Comparison of ENCODE assay signal across 1 cellular context in the genomic region with DNA sequence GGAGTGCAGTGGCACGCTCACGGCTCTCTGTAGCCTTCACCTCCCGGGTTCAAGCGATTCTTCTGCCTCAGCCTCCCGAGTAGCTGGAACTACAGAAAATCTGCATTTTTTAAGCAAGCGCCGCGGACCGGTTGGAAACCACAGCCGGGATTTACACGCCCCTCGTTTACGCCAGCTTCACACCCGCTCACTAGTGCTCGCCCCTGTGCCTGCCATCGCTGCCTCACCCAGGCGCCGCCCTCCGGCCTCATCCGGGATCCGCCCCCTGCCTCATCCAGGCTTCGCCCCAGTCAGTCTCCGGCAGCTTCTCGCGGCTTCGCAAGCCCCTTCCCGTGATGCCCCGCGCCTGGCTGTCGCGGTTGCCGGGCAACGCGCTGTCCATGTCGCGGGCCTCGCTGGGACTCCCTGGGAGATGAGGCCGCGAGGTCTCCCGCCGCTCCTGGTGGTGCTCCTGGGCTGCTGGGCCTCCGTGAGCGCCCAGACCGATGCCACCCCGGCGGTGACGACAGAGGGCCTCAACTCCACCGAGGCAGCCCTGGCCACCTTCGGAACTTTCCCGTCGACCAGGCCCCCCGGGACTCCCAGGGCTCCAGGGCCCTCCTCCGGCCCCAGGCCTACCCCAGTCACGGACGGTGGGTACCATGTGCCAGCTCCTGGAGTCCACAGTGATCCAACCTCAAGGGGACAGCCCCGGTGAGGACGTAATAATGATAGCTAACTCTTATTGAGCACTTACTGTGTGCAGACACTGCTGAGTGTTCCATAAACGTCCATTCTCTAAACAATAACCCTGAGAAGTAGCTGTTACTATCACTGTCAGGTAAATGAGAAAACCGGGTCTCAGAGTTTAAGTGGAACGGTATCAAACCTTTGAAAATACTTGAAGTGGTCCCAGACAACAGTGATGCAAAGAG.
TF ChIP-seq lines count a peak whose summit lies in the region.

A gene (plus strand): TSS at position 359 of the 914 bp plus-strand sequence. CDS start 54 bp downstream, at position 413.

TF ChIP-seq in HepG2, 621 proteins besides CTCF, POLR2A, EP300 and RAD21 (continued from another document and continues in another):
- TF ChIP-seq TMF1 (CRISPR knock-in tag; IDR thresholded peaks at IDR 0.05; ENCODE audit: low read depth) (0 out of 2 replicates have a peak, but pooled peaks have one; percentile 37), GATAD2A (CRISPR knock-in tag; IDR thresholded peaks at IDR 0.05) (no peak; the same call in 1 of the 2 replicates), FOSL2 (CRISPR knock-in tag; IDR thresholded peaks at IDR 0.05) (0 out of 2 replicates have a peak, but pooled peaks have one; percentile 12), ZNF441 (CRISPR knock-in tag; IDR thresholded peaks at IDR 0.05; ENCODE audit: borderline replicate concordance) (peak; percentile 34; the same call in 1 of the 2 replicates), ELF3 (CRISPR knock-in tag; IDR thresholded peaks at IDR 0.05) (peak; percentile 51; the same call in 1 of the 2 replicates), ZNF292 (CRISPR knock-in tag; IDR thresholded peaks at IDR 0.05; ENCODE audit: borderline replicate concordance, low read depth) (peak; percentile 81), XRCC5 (optimal IDR thresholded peaks at IDR 0.05; ENCODE audit: low read length) (peak; percentile 92), ZFP37 (CRISPR knock-in tag; IDR thresholded peaks at IDR 0.05; ENCODE audit: borderline replicate concordance) (peak; percentile 50; the same call in 1 of the 2 replicates), ZNF841 (CRISPR knock-in tag; IDR thresholded peaks at IDR 0.05; ENCODE audit: borderline replicate concordance) (no peak), CBFB (CRISPR knock-in tag; IDR thresholded peaks at IDR 0.05) (0 out of 2 replicates have a peak, but pooled peaks have one; percentile 67), BORCS8-MEF2B (CRISPR knock-in tag; IDR thresholded peaks at IDR 0.05) (peak; percentile 83; the same call in 1 of the 2 replicates), ZBTB21 (CRISPR knock-in tag; IDR thresholded peaks at IDR 0.05) (no peak), ZNF331 (CRISPR knock-in tag; IDR thresholded peaks at IDR 0.05) (peak; percentile 62; the same call in 1 of the 2 replicates), ZNF530 (CRISPR knock-in tag; IDR thresholded peaks at IDR 0.05; ENCODE audit: low read depth) (no peak), HDAC2 (CRISPR knock-in tag; IDR thresholded peaks at IDR 0.05) (peak; percentile 62; the same call in 1 of the 2 replicates), ZNF264 (CRISPR knock-in tag; IDR thresholded peaks at IDR 0.05) (no peak; the same call in 1 of the 2 replicates), EHMT2 (IDR thresholded peaks at IDR 0.05; ENCODE audit: borderline replicate concordance, low read depth, low read length) (no peak), IRF2 (CRISPR knock-in tag; IDR thresholded peaks at IDR 0.05) (0 out of 2 replicates have a peak, but pooled peaks have one; percentile 34), GPN1 (CRISPR knock-in tag; IDR thresholded peaks at IDR 0.05; ENCODE audit: borderline replicate concordance) (no peak), YEATS4 (CRISPR knock-in tag; IDR thresholded peaks at IDR 0.05; ENCODE audit: borderline replicate concordance) (peak; percentile 76), FOXO1 (CRISPR knock-in tag; IDR thresholded peaks at IDR 0.05) (peak; percentile 51; the same call in 1 of the 2 replicates), TBP (CRISPR knock-in tag; IDR thresholded peaks at IDR 0.05) (no peak), ZFAT (CRISPR knock-in tag; conservative IDR thresholded peaks at IDR 0.05) (no peak), ZNF468 (CRISPR knock-in tag; IDR thresholded peaks at IDR 0.05) (no peak), MTF1 (CRISPR knock-in tag; IDR thresholded peaks at IDR 0.05) (no peak), ZNF24 (IDR thresholded peaks at IDR 0.05) (no peak), HMG20A (CRISPR knock-in tag; IDR thresholded peaks at IDR 0.05; ENCODE audit: borderline replicate concordance) (no peak), ZFP41 (CRISPR knock-in tag; IDR thresholded peaks at IDR 0.05; ENCODE audit: borderline replicate concordance) (no peak), SNRNP70 (IDR thresholded peaks at IDR 0.05; ENCODE audit: low read depth, low read length) (no peak)
- TF ChIP-seq, protein P1, sequence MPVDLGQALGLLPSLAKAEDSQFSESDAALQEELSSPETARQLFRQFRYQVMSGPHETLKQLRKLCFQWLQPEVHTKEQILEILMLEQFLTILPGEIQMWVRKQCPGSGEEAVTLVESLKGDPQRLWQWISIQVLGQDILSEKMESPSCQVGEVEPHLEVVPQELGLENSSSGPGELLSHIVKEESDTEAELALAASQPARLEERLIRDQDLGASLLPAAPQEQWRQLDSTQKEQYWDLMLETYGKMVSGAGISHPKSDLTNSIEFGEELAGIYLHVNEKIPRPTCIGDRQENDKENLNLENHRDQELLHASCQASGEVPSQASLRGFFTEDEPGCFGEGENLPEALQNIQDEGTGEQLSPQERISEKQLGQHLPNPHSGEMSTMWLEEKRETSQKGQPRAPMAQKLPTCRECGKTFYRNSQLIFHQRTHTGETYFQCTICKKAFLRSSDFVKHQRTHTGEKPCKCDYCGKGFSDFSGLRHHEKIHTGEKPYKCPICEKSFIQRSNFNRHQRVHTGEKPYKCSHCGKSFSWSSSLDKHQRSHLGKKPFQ (CRISPR knock-in tag; IDR thresholded peaks at IDR 0.05; ENCODE audit: insufficient replicate concordance), result no peak
- TF ChIP-seq, protein P2, sequence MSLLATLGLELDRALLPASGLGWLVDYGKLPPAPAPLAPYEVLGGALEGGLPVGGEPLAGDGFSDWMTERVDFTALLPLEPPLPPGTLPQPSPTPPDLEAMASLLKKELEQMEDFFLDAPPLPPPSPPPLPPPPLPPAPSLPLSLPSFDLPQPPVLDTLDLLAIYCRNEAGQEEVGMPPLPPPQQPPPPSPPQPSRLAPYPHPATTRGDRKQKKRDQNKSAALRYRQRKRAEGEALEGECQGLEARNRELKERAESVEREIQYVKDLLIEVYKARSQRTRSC (CRISPR knock-in tag; IDR thresholded peaks at IDR 0.05; ENCODE audit: low read depth), result no peak
- TF ChIP-seq, protein P3, sequence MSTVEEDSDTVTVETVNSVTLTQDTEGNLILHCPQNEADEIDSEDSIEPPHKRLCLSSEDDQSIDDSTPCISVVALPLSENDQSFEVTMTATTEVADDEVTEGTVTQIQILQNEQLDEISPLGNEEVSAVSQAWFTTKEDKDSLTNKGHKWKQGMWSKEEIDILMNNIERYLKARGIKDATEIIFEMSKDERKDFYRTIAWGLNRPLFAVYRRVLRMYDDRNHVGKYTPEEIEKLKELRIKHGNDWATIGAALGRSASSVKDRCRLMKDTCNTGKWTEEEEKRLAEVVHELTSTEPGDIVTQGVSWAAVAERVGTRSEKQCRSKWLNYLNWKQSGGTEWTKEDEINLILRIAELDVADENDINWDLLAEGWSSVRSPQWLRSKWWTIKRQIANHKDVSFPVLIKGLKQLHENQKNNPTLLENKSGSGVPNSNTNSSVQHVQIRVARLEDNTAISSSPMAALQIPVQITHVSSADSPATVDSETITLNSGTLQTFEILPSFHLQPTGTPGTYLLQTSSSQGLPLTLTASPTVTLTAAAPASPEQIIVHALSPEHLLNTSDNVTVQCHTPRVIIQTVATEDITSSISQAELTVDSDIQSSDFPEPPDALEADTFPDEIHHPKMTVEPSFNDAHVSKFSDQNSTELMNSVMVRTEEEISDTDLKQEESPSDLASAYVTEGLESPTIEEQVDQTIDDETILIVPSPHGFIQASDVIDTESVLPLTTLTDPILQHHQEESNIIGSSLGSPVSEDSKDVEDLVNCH (CRISPR knock-in tag; IDR thresholded peaks at IDR 0.05), result no peak
- TF ChIP-seq, protein P4, sequence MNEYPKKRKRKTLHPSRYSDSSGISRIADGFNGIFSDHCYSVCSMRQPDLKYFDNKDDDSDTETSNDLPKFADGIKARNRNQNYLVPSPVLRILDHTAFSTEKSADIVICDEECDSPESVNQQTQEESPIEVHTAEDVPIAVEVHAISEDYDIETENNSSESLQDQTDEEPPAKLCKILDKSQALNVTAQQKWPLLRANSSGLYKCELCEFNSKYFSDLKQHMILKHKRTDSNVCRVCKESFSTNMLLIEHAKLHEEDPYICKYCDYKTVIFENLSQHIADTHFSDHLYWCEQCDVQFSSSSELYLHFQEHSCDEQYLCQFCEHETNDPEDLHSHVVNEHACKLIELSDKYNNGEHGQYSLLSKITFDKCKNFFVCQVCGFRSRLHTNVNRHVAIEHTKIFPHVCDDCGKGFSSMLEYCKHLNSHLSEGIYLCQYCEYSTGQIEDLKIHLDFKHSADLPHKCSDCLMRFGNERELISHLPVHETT (CRISPR knock-in tag; conservative IDR thresholded peaks at IDR 0.05), result no peak
- TF ChIP-seq, protein P5, sequence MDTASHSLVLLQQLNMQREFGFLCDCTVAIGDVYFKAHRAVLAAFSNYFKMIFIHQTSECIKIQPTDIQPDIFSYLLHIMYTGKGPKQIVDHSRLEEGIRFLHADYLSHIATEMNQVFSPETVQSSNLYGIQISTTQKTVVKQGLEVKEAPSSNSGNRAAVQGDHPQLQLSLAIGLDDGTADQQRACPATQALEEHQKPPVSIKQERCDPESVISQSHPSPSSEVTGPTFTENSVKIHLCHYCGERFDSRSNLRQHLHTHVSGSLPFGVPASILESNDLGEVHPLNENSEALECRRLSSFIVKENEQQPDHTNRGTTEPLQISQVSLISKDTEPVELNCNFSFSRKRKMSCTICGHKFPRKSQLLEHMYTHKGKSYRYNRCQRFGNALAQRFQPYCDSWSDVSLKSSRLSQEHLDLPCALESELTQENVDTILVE (CRISPR knock-in tag; IDR thresholded peaks at IDR 0.05), result no peak
- TF ChIP-seq, protein P6, sequence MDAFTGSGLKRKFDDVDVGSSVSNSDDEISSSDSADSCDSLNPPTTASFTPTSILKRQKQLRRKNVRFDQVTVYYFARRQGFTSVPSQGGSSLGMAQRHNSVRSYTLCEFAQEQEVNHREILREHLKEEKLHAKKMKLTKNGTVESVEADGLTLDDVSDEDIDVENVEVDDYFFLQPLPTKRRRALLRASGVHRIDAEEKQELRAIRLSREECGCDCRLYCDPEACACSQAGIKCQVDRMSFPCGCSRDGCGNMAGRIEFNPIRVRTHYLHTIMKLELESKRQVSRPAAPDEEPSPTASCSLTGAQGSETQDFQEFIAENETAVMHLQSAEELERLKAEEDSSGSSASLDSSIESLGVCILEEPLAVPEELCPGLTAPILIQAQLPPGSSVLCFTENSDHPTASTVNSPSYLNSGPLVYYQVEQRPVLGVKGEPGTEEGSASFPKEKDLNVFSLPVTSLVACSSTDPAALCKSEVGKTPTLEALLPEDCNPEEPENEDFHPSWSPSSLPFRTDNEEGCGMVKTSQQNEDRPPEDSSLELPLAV (CRISPR knock-in tag; conservative IDR thresholded peaks at IDR 0.05; ENCODE audit: low read depth), result no peak
- TF ChIP-seq, protein P7, sequence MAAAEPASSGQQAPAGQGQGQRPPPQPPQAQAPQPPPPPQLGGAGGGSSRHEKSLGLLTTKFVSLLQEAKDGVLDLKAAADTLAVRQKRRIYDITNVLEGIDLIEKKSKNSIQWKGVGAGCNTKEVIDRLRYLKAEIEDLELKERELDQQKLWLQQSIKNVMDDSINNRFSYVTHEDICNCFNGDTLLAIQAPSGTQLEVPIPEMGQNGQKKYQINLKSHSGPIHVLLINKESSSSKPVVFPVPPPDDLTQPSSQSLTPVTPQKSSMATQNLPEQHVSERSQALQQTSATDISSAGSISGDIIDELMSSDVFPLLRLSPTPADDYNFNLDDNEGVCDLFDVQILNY (CRISPR knock-in tag; conservative IDR thresholded peaks at IDR 0.05), result peak; percentile 33; the same call in 1 of the 2 replicates
- TF ChIP-seq, protein P8, sequence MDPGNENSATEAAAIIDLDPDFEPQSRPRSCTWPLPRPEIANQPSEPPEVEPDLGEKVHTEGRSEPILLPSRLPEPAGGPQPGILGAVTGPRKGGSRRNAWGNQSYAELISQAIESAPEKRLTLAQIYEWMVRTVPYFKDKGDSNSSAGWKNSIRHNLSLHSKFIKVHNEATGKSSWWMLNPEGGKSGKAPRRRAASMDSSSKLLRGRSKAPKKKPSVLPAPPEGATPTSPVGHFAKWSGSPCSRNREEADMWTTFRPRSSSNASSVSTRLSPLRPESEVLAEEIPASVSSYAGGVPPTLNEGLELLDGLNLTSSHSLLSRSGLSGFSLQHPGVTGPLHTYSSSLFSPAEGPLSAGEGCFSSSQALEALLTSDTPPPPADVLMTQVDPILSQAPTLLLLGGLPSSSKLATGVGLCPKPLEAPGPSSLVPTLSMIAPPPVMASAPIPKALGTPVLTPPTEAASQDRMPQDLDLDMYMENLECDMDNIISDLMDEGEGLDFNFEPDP (CRISPR knock-in tag; conservative IDR thresholded peaks at IDR 0.05), result no peak
- TF ChIP-seq, protein P9, sequence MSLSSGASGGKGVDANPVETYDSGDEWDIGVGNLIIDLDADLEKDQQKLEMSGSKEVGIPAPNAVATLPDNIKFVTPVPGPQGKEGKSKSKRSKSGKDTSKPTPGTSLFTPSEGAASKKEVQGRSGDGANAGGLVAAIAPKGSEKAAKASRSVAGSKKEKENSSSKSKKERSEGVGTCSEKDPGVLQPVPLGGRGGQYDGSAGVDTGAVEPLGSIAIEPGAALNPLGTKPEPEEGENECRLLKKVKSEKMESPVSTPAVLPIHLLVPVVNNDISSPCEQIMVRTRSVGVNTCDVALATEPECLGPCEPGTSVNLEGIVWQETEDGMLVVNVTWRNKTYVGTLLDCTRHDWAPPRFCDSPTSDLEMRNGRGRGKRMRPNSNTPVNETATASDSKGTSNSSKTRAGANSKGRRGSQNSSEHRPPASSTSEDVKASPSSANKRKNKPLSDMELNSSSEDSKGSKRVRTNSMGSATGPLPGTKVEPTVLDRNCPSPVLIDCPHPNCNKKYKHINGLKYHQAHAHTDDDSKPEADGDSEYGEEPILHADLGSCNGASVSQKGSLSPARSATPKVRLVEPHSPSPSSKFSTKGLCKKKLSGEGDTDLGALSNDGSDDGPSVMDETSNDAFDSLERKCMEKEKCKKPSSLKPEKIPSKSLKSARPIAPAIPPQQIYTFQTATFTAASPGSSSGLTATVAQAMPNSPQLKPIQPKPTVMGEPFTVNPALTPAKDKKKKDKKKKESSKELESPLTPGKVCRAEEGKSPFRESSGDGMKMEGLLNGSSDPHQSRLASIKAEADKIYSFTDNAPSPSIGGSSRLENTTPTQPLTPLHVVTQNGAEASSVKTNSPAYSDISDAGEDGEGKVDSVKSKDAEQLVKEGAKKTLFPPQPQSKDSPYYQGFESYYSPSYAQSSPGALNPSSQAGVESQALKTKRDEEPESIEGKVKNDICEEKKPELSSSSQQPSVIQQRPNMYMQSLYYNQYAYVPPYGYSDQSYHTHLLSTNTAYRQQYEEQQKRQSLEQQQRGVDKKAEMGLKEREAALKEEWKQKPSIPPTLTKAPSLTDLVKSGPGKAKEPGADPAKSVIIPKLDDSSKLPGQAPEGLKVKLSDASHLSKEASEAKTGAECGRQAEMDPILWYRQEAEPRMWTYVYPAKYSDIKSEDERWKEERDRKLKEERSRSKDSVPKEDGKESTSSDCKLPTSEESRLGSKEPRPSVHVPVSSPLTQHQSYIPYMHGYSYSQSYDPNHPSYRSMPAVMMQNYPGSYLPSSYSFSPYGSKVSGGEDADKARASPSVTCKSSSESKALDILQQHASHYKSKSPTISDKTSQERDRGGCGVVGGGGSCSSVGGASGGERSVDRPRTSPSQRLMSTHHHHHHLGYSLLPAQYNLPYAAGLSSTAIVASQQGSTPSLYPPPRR (CRISPR knock-in tag; IDR thresholded peaks at IDR 0.05; ENCODE audit: borderline replicate concordance), result peak; percentile 53; the same call in 1 of the 2 replicates
- TF ChIP-seq, protein P10, sequence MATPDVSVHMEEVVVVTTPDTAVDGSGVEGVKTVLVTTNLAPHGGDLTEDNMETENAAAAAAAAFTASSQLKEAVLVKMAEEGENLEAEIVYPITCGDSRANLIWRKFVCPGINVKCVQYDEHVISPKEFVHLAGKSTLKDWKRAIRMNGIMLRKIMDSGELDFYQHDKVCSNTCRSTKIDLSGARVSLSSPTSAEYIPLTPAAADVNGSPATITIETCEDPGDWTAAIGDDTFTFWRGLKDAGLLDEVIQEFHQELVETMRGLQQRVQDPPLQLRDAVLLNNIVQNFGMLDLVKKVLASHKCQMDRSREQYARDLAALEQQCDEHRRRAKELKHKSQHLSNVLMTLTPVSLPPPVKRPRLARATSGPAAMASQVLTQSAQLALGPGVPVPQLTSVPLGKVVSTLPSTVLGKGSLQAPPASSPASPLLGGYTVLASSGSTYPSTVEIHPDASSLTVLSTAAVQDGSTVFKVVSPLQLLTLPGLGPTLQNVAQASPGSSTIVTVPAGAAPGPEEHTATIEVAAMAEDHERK (CRISPR knock-in tag; IDR thresholded peaks at IDR 0.05; ENCODE audit: low read depth), result no peak
